In the genomic region with DNA sequence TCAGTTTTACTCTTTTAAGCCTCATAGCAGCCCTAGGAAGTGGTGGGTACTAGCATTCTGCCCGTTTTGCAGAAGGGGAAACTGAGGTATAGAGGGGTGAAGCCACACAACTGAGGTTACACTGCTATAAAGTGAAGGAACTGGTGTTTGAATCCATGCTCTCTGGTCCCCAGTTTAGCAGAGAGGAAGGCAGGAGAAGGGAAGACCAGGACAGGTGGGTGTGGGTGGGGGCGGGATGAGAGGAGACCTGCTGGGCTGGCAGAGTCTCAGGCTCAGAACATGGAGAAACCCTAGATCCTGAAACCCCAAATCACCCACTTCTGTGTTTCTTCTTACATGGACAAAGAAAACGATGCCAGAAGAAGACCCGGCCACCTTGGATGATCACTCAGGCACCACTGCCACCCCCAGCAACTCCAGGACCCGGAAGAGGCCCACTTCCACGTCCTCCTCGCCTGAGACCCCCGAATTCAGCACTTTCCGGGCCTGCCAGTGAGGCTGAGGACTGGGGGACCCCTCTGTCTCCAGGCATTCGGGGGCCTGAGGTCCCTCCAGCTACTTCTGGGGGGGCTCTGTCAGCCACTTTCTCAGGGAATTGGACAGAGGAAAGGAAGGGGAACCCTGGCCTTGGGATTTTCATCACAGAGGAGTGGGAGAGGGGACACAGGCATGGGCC, we compare ENCODE assay signal across 18 cellular contexts. TPM values are rescaled to one million over a fixed set of nuclear protein-coding genes. Genes with fewer than 3 reads are reported as not detected.
A peak's percentile ranks its signal among the peaks of the same experiment; 100 is the strongest.
DNase-seq lines count a peak whose midpoint lies in the region; ATAC-seq lines count a peak whose summit lies in the region.
"Had no signal": no experiment of that assay in that cellular context is flagged by ENCODE, and none has a peak within 500 bp of the region (broad histone marks: within the 10 kb centered on the region; RNA-seq: fewer than 3 reads in every experiment).

No MANE protein-coding gene starts in this region.

- DNase-seq in activated naive CD4-positive, alpha-beta T cell (lab: John Stamatoyannopoulos, UW): no peak
- no peak for DNase-seq in T-helper 17 cell
- no peak for DNase-seq in memory B cell (ENCODE audit: low spot score in 2 of 2)
- no peak for DNase-seq in stimulated activated naive B cell treated with anti-CD40 and anti-IgM and Interleukin-4, amounts not matched to agents 10 μg/mL and 1 μg/mL and 100 μg/mL, for 72 hours
- no peak for DNase-seq in RKO (ENCODE audit: low spot score)
- no peak for DNase-seq in C1 segment of cervical spinal cord (lab: John Stamatoyannopoulos, UW)
- DNase-seq: activated CD8-positive, alpha-beta memory T cell treated with anti-CD3 and anti-CD28 coated beads, Interleukin-2, amount 50 U/mL, for 4 hours; activated gamma-delta T cell treated with Interleukin-2 at 50 U/mL for 16 hours; DND-41; head of caudate nucleus; midbrain; NCI-H526; nucleus accumbens; OCI-M1; stimulated activated CD4-positive, alpha-beta T cell treated with anti-CD3 and anti-CD28 coated beads, Interleukin-15, amount 100 ng/mL, for 24 hours had no signal

- H3K27me3 Mint-ChIP-seq in activated naive CD4-positive, alpha-beta T cell treated with anti-CD3 and anti-CD28 coated beads, Interleukin-2, amount 50 U/mL, for 24 hours: no peaks in the 10 kb centered on the region
- H3K27me3 Mint-ChIP-seq in T-helper 17 cell (no peaks in the 10 kb centered on the region), memory B cell (no peaks in the 10 kb centered on the region)
- H3K27me3 Mint-ChIP-seq in stimulated activated naive B cell treated with anti-CD40 and anti-IgM and Interleukin-4, amounts not matched to agents 10 μg/mL and 1 μg/mL and 100 μg/mL, for 72 hours: no peaks in the 10 kb centered on the region

- ATAC-seq in T-helper 17 cell: no peak
- ATAC-seq in memory B cell (ENCODE audit: low read depth): no peak
- no peak for ATAC-seq in stimulated activated naive B cell treated with anti-CD40 and anti-IgM and Interleukin-4, amounts not matched to agents 10 μg/mL and 1 μg/mL and 100 μg/mL, for 72 hours (replicated peaks)
- no peak for ATAC-seq in HG02870 (IDR thresholded peaks at IDR 0.05; ENCODE audit: unreplicated experiment)
- ATAC-seq: activated CD4-positive, CD25-positive, alpha-beta regulatory T cell treated with anti-CD3 and anti-CD28 coated beads, Interleukin-2, amount 50 U/mL, for 24 hours had no signal

- peak overlapping the region; percentile 82 for H3K27ac Mint-ChIP-seq in activated naive CD4-positive, alpha-beta T cell treated with anti-CD3 and anti-CD28 coated beads, Interleukin-2, amount 50 U/mL, for 24 hours
- peak overlapping the region; percentile 86 for H3K27ac Mint-ChIP-seq in T-helper 17 cell
- peak overlapping the region; percentile 98 for H3K27ac Mint-ChIP-seq in memory B cell
- H3K27ac Mint-ChIP-seq in stimulated activated naive B cell treated with anti-CD40 and anti-IgM and Interleukin-4, amounts not matched to agents 10 μg/mL and 1 μg/mL and 100 μg/mL, for 72 hours: peak overlapping the region; percentile 76

- H3K36me3 Mint-ChIP-seq in activated naive CD4-positive, alpha-beta T cell treated with anti-CD3 and anti-CD28 coated beads, Interleukin-2, amount 50 U/mL, for 24 hours: no peaks in the 10 kb centered on the region
- H3K36me3 Mint-ChIP-seq in T-helper 17 cell (ENCODE audit: low read depth) (peaks cover 4% of the 10 kb centered on the region), memory B cell (peaks cover 1% of the 10 kb centered on the region)
- peaks cover 3 to 5% of the 10 kb centered on the region in 2 donors for H3K36me3 Mint-ChIP-seq in stimulated activated naive B cell treated with anti-CD40 and anti-IgM and Interleukin-4, amounts not matched to agents 10 μg/mL and 1 μg/mL and 100 μg/mL, for 72 hours

- no peaks in the 10 kb centered on the region for H3K9me3 Mint-ChIP-seq in activated naive CD4-positive, alpha-beta T cell treated with anti-CD3 and anti-CD28 coated beads, Interleukin-2, amount 50 U/mL, for 24 hours
- no peaks in the 10 kb centered on the region for H3K9me3 Mint-ChIP-seq in memory B cell
- H3K9me3 Mint-ChIP-seq in stimulated activated naive B cell treated with anti-CD40 and anti-IgM and Interleukin-4, amounts not matched to agents 10 μg/mL and 1 μg/mL and 100 μg/mL, for 72 hours: no peaks in the 10 kb centered on the region

- H3K4me3 Mint-ChIP-seq in activated naive CD4-positive, alpha-beta T cell treated with anti-CD3 and anti-CD28 coated beads, Interleukin-2, amount 50 U/mL, for 24 hours: no peak overlapping the region
- H3K4me3 Mint-ChIP-seq in T-helper 17 cell: no peak overlapping the region
- H3K4me3 Mint-ChIP-seq in memory B cell: no peak overlapping the region
- H3K4me3 Mint-ChIP-seq in stimulated activated naive B cell treated with anti-CD40 and anti-IgM and Interleukin-4, amounts not matched to agents 10 μg/mL and 1 μg/mL and 100 μg/mL, for 72 hours: peak overlapping the region in 1 of 2 donors; percentile 11

- H3K9me3 ChIP-seq in T-helper 17 cell (ENCODE audit: control insufficient read depth, low read length, poor library complexity, severe bottlenecking): no peaks in the 10 kb centered on the region

- peaks cover 32% of the 10 kb centered on the region for H3K4me1 Mint-ChIP-seq in activated naive CD4-positive, alpha-beta T cell treated with anti-CD3 and anti-CD28 coated beads, Interleukin-2, amount 50 U/mL, for 24 hours
- H3K4me1 Mint-ChIP-seq in T-helper 17 cell: peaks cover 21% of the 10 kb centered on the region
- peaks cover 36% of the 10 kb centered on the region for H3K4me1 Mint-ChIP-seq in memory B cell
- peaks cover 32 to 61% of the 10 kb centered on the region in 2 donors for H3K4me1 Mint-ChIP-seq in stimulated activated naive B cell treated with anti-CD40 and anti-IgM and Interleukin-4, amounts not matched to agents 10 μg/mL and 1 μg/mL and 100 μg/mL, for 72 hours

RNA-seq across cellular contexts. Expression of gene CARM1, which starts 2.3 kb away (rescaled TPM):
- 10 to 100 TPM; 22.9 to 24.3 TPM for total RNA-seq in T-helper 17 cell

RNA-seq across cellular contexts. Expression of gene C19orf38, which starts 20.8 kb away (rescaled TPM):
- total RNA-seq in T-helper 17 cell: 1 to 10 TPM; 1.6 to 2.2 TPM

RNA-seq across cellular contexts. Expression of gene TMED1, which starts 33.0 kb away (rescaled TPM):
- 10 to 100 TPM in 1 of 2 donors, 1 to 10 TPM in 1; 8.7 to 10.5 TPM for total RNA-seq in T-helper 17 cell

RNA-seq across cellular contexts. Expression of gene YIPF2, which starts 59.4 kb away (rescaled TPM):
- 10 to 100 TPM; 19.5 to 19.8 TPM for total RNA-seq in T-helper 17 cell

RNA-seq across cellular contexts. Expression of gene TIMM29, which starts 59.6 kb away (rescaled TPM):
- total RNA-seq in T-helper 17 cell: 10 to 100 TPM; 17.1 to 21.0 TPM
